ENCODE assay signal across 1 cellular context in the genomic region with DNA sequence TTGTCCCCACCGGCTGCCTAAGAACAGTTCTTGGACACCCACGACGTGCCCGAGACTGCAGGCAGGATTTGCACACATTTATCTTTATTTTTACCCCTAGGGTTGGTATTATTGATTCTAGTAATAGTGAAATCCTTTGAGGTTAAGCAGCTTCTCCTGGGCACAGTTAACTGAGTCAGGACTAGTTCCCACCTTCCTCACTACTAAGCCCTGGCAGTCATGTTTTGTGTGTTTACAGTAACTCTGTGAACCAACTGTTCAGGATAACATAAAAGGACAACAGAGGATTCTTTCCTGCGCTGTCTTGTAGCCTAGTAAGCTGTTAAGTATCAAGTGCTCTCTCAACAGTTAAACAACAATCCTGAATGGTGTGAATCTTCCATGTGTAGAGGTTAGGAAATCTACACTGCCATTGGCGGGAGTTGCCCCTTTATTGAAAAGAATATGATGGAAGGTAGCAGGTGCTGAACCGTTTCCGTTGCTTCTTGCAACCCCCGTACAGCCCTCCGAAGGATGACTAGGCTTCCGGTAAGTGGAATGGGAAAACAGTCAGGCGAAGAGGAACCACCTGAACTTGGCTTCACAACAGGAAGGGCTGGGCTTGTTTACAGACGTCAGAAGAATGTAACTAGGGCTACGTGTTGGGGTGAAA.
TF ChIP-seq lines count a peak whose summit lies in the region.

No MANE protein-coding gene starts in this region.

TF ChIP-seq in IMR-90, 13 proteins besides CTCF, POLR2A, EP300 and RAD21 (continued from another document):
- TF ChIP-seq MAZ (IDR thresholded peaks at IDR 0.05; ENCODE audit: borderline replicate concordance, low read depth, low read length) (no peak), FOS (IDR thresholded peaks at IDR 0.05; ENCODE audit: low read depth, low read length) (no peak), CHD1 (IDR thresholded peaks at IDR 0.05; ENCODE audit: low read depth, low read length) (no peak), CEBPB (IDR thresholded peaks at IDR 0.05; ENCODE audit: low read depth, low read length) (no peak), MXI1 (IDR thresholded peaks at IDR 0.05; ENCODE audit: borderline replicate concordance, low read depth, low read length) (no peak), RFX5 (IDR thresholded peaks at IDR 0.05; ENCODE audit: low read depth, low read length) (no peak)
- TF ChIP-seq, protein P1, sequence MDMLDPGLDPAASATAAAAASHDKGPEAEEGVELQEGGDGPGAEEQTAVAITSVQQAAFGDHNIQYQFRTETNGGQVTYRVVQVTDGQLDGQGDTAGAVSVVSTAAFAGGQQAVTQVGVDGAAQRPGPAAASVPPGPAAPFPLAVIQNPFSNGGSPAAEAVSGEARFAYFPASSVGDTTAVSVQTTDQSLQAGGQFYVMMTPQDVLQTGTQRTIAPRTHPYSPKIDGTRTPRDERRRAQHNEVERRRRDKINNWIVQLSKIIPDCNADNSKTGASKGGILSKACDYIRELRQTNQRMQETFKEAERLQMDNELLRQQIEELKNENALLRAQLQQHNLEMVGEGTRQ (IDR thresholded peaks at IDR 0.05; ENCODE audit: low read depth, low read length), result no peak
